ENCODE assay signal across 15 cellular contexts in the genomic region with DNA sequence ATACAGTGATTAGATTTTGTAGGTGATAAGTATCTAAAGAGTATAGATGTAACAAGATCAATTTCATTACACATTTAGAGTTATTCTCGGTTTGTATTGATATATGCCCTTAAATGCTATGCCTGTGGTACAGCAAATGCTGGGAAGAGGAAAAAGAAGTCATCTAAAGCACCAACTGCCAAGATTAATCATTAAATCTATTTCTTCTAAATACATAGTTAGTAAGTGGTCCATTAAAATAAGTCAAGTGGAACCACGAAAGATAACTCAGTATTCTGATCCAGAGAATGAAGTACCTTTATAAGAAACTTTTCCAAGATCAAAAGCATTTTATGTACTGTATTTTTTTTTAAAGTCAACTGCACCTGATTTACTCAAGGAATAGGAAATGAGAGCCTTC.
DNase-seq lines count a peak whose midpoint lies in the region; ATAC-seq and TF ChIP-seq lines count a peak whose summit lies in the region.
"Had no signal": no experiment of that assay in that cellular context is flagged by ENCODE, and none has a peak within 500 bp of the region (broad histone marks: within the 10 kb centered on the region; RNA-seq: fewer than 3 reads in every experiment).

No MANE protein-coding gene starts in this region.

- H3K27ac ChIP-seq in WERI-Rb-1 (0 out of 2 replicates have a peak overlapping the region, but pooled peaks have one; percentile 3), sigmoid colon (no peak overlapping the region)
- H3K27ac ChIP-seq: C4-2B had no signal

- H3K9me3 Mint-ChIP-seq in HFFc6 (no peaks in the 10 kb centered on the region), glutamatergic neuron (ENCODE audit: unreplicated experiment) (peaks cover 5% of the 10 kb centered on the region)
- H3K9me3 Mint-ChIP-seq: CD4-positive, alpha-beta memory T cell had no signal

- no peak for TF ChIP-seq POLR2A in sigmoid colon (IDR thresholded peaks at IDR 0.05)

- H3K4me3 Mint-ChIP-seq in HFFc6 (no peak overlapping the region), glutamatergic neuron (ENCODE audit: unreplicated experiment) (peak overlapping the region; percentile 59)
- H3K4me3 Mint-ChIP-seq: CD4-positive, alpha-beta memory T cell had no signal

- TF ChIP-seq EP300 in sigmoid colon (IDR thresholded peaks at IDR 0.05) = no peak

- no peak for ATAC-seq in HG02840 (IDR thresholded peaks at IDR 0.05; ENCODE audit: low FRiP score, unreplicated experiment)

- DNase-seq in HFFc6 = no peak
- DNase-seq in WERI-Rb-1 = no peak
- no peak for DNase-seq in glutamatergic neuron
- peak; percentile 33 for DNase-seq in renal cortical epithelial cell (ENCODE audit: low read depth)
- no peak for DNase-seq in SKM-1 treated with dmso at 0.1 percent for 144 hours (lab: John Stamatoyannopoulos, UW; ENCODE audit: unreplicated experiment)
- DNase-seq in sigmoid colon = no peak
- DNase-seq: BE2C; CD4-positive, alpha-beta memory T cell; COR-L47; DND-41; GDM1; IMR-90 had no signal

- H3K27me3 ChIP-seq in WERI-Rb-1 (ENCODE audit: insufficient read depth, low read depth, severe bottlenecking) (no peaks in the 10 kb centered on the region), sigmoid colon (no peaks in the 10 kb centered on the region)
- H3K27me3 ChIP-seq: BE2C had no signal

- H3K9me3 ChIP-seq in WERI-Rb-1 (ENCODE audit: severe bottlenecking) (no peaks in the 10 kb centered on the region), sigmoid colon (no peaks in the 10 kb centered on the region)
- H3K9me3 ChIP-seq: BE2C, HAP-1 had no signal

- H3K36me3 ChIP-seq in WERI-Rb-1 (peaks cover 83% of the 10 kb centered on the region), sigmoid colon (peaks cover 0 to 37% (median 14%) of the 10 kb centered on the region in 4 donors)

- H3K27ac Mint-ChIP-seq in HFFc6 (peak overlapping the region; percentile 33; the same call in 1 of the 2 replicates), glutamatergic neuron (ENCODE audit: unreplicated experiment) (peak overlapping the region; percentile 55)
- H3K27ac Mint-ChIP-seq: CD4-positive, alpha-beta memory T cell had no signal

- peaks cover 3% of the 10 kb centered on the region for H3K27me3 Mint-ChIP-seq in HFFc6 (ENCODE audit: insufficient read depth)
- H3K27me3 Mint-ChIP-seq in glutamatergic neuron (ENCODE audit: unreplicated experiment) = peaks cover 2% of the 10 kb centered on the region
- H3K27me3 Mint-ChIP-seq: CD4-positive, alpha-beta memory T cell had no signal

- intact Hi-C loops in sigmoid colon (cut with DNase I) = no loop called here

- WGBS in sigmoid colon, 2 donors = 58 to 83% methylated on average over 2 of the region's 2 CpGs

- H3K4me3 ChIP-seq in WERI-Rb-1 (ENCODE audit: low read depth, low read length) (no peak overlapping the region), sigmoid colon (no peak overlapping the region)
- H3K4me3 ChIP-seq: HAP-1 had no signal

- TF ChIP-seq CTCF in HFFc6 (IDR thresholded peaks at IDR 0.05) = no peak
- TF ChIP-seq CTCF in WERI-Rb-1 (IDR thresholded peaks at IDR 0.05; ENCODE audit: low read depth, low read length) = no peak
- TF ChIP-seq CTCF in glutamatergic neuron (IDR thresholded peaks at IDR 0.05; ENCODE audit: partially characterized antibody, unreplicated experiment) = no peak
- no peak for TF ChIP-seq CTCF in sigmoid colon (IDR thresholded peaks at IDR 0.05)

- H3K4me1 ChIP-seq in sigmoid colon = no peaks in the 10 kb centered on the region

- H3K4me1 Mint-ChIP-seq in HFFc6 (ENCODE audit: low read depth) = peaks cover 55% of the 10 kb centered on the region
- peaks cover 32% of the 10 kb centered on the region for H3K4me1 Mint-ChIP-seq in glutamatergic neuron (ENCODE audit: low read depth, unreplicated experiment)

- H3K36me3 Mint-ChIP-seq in HFFc6 (ENCODE audit: low read depth) (peaks cover 61% of the 10 kb centered on the region), glutamatergic neuron (ENCODE audit: unreplicated experiment) (peaks cover 4% of the 10 kb centered on the region)
